Comparison of ENCODE assay signal across 19 cellular contexts in the genomic region with DNA sequence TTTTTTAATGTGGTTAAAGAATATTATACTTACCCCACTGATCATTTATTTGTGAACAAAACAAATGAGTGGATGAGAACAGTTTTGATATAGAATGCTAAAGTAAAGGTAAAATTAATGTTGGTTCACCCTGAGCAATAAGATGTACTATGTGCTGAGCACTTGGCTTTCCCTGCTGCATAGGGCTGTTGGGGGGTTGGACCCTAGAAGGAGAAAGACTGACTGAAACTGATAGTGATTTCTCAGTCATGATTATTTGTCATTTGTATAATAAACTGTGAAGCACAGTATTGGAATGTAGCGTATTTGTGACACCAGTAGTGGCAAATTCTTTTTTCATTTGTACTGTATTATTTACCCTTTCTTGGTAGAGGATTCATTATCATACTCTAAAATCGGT.
"Had no signal": no experiment of that assay in that cellular context is flagged by ENCODE, and none has a peak within 500 bp of the region (broad histone marks: within the 10 kb centered on the region; RNA-seq: fewer than 3 reads in every experiment).

No MANE protein-coding gene starts in this region.

- H3K4me3 ChIP-seq: esophagus squamous epithelium, gastroesophageal sphincter, lung, psoas muscle, right lobe of liver, tibial artery, upper lobe of left lung, uterus had no signal

- DNase-seq: effector memory CD8-positive, alpha-beta T cell; esophagus squamous epithelium; glutamatergic neuron; left colon; left ventricle myocardium superior; mesenchymal stem cell; midbrain; nephron progenitor cell; psoas muscle; retina; right lobe of liver; stimulated activated CD4-positive, alpha-beta T cell treated with anti-CD3 and anti-CD28 coated beads, Interleukin-4, amount 100 ng/mL, for 1 hour; stimulated activated CD8-positive, alpha-beta memory T cell treated with anti-CD3 and anti-CD28 coated beads, Interleukin-4, amount 100 ng/mL, for 48 hours; tibial artery; upper lobe of left lung; uterus had no signal

- ATAC-seq: effector memory CD8-positive, alpha-beta T cell; gastroesophageal sphincter; left colon; left ventricle myocardium superior; psoas muscle; right lobe of liver; stimulated activated memory B cell treated with anti-CD40 and anti-IgM and Interleukin-4, amounts not matched to agents 10 μg/mL and 1 μg/mL and 100 μg/mL, for 72 hours had no signal

- H3K36me3 ChIP-seq: right lobe of liver, uterus had no signal

- H3K9me3 ChIP-seq: esophagus squamous epithelium, gastroesophageal sphincter, psoas muscle, right lobe of liver, tibial artery, upper lobe of left lung, uterus had no signal

- H3K27me3 ChIP-seq: esophagus squamous epithelium, gastroesophageal sphincter, right lobe of liver, tibial artery, upper lobe of left lung, uterus had no signal

- H3K4me1 ChIP-seq: esophagus squamous epithelium, gastroesophageal sphincter, psoas muscle, right lobe of liver, tibial artery, uterus had no signal

- H3K27ac ChIP-seq: esophagus squamous epithelium, gastroesophageal sphincter, psoas muscle, right lobe of liver, tibial artery, upper lobe of left lung, uterus had no signal
